In the genomic region with DNA sequence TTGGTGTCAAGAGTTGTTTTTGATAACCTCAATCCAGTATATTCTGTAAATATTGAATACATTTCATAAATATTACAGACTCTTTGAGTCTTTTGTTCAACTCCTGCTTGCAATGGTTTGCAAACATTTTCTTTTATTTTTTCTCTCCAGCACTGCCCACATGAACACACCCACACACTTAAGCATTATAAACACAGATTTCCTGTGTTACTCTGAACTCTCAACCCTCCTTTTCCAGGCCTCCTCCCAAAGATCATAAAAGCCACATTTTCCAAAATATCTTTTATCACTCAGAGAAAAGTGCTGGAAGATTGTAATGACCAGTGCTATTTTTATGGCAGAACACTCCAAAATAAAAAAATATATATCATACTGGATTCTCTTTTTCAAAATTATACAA, we compare ENCODE assay signal across 20 cellular contexts. TPM values are rescaled to one million over a fixed set of nuclear protein-coding genes. Genes with fewer than 3 reads are reported as not detected.
DNase-seq lines count a peak whose midpoint lies in the region; ATAC-seq and TF ChIP-seq lines count a peak whose summit lies in the region.
"Had no signal": no experiment of that assay in that cellular context is flagged by ENCODE, and none has a peak within 500 bp of the region (broad histone marks: within the 10 kb centered on the region; RNA-seq: fewer than 3 reads in every experiment).

No MANE protein-coding gene starts in this region.

- H3K79me2 ChIP-seq in hepatocyte = no peaks in the 10 kb centered on the region

- H2AFZ ChIP-seq in hepatocyte = no peak overlapping the region

- TF ChIP-seq CTCF in right atrium auricular region (IDR thresholded peaks at IDR 0.05) (no peak), hepatocyte (IDR thresholded peaks at IDR 0.05; ENCODE audit: poor library complexity) (no peak), upper lobe of right lung (IDR thresholded peaks at IDR 0.05) (no peak)

- H3K27me3 Mint-ChIP-seq in activated CD8-positive, alpha-beta T cell treated with anti-CD3 and anti-CD28 coated beads, Interleukin-2, amount 10 ng/mL, durations not matched to agents 7 days and 5 days (ENCODE audit: low read depth) = no peaks in the 10 kb centered on the region
- H3K27me3 Mint-ChIP-seq in stimulated activated memory B cell treated with anti-CD40 and anti-IgM and Interleukin-4, amounts not matched to agents 10 μg/mL and 1 μg/mL and 100 μg/mL, for 72 hours = no peaks in the 10 kb centered on the region

- H4K20me1 ChIP-seq in hepatocyte (ENCODE audit: insufficient read depth, poor library complexity, severe bottlenecking) = no peaks in the 10 kb centered on the region

- H3K4me2 ChIP-seq in hepatocyte = peak overlapping the region; percentile 5
- H3K4me2 ChIP-seq: neural progenitor cell had no signal

- peaks cover 68% of the 10 kb centered on the region for H3K36me3 Mint-ChIP-seq in activated CD8-positive, alpha-beta T cell treated with anti-CD3 and anti-CD28 coated beads, Interleukin-2, amount 10 ng/mL, durations not matched to agents 7 days and 5 days (ENCODE audit: low read depth)
- peaks cover 75% of the 10 kb centered on the region for H3K36me3 Mint-ChIP-seq in stimulated activated memory B cell treated with anti-CD40 and anti-IgM and Interleukin-4, amounts not matched to agents 10 μg/mL and 1 μg/mL and 100 μg/mL, for 72 hours
- H3K36me3 Mint-ChIP-seq: neural progenitor cell had no signal

- H3K4me1 Mint-ChIP-seq in activated CD8-positive, alpha-beta T cell treated with anti-CD3 and anti-CD28 coated beads, Interleukin-2, amount 10 ng/mL, durations not matched to agents 7 days and 5 days (ENCODE audit: low read depth) = peaks cover 83% of the 10 kb centered on the region
- H3K4me1 Mint-ChIP-seq in stimulated activated memory B cell treated with anti-CD40 and anti-IgM and Interleukin-4, amounts not matched to agents 10 μg/mL and 1 μg/mL and 100 μg/mL, for 72 hours = peaks cover 81% of the 10 kb centered on the region
- H3K4me1 Mint-ChIP-seq: neural progenitor cell had no signal

- H3K27ac ChIP-seq in right cardiac atrium (ENCODE audit: low read length) (no peak overlapping the region), right atrium auricular region (no peak overlapping the region), hepatocyte (no peak overlapping the region), upper lobe of right lung (no peak overlapping the region)
- H3K27ac ChIP-seq: foreskin keratinocyte, neural progenitor cell, sigmoid colon, SK-N-MC had no signal

- POLR2A ChIA-PET in activated CD8-positive, alpha-beta T cell treated with anti-CD3 and anti-CD28 coated beads, Interleukin-2, amount 10 ng/mL, durations not matched to agents 7 days and 5 days (lab: Charles Lee) = interaction anchor here (2.9 kb wide), 1 partner anchor 13 kb away, joined by 9 read pairs; no protein-coding TSS in a partner anchor

- H3K4me1 ChIP-seq in right cardiac atrium (ENCODE audit: control insufficient read depth, insufficient read depth, low read length) = peaks cover 2% of the 10 kb centered on the region
- peaks cover 0 to 14% of the 10 kb centered on the region in 2 donors for H3K4me1 ChIP-seq in right atrium auricular region
- peaks cover 5% of the 10 kb centered on the region for H3K4me1 ChIP-seq in hepatocyte (ENCODE audit: insufficient read depth)
- H3K4me1 ChIP-seq in upper lobe of right lung = peaks cover 37% of the 10 kb centered on the region
- H3K4me1 ChIP-seq: foreskin keratinocyte had no signal

- H3K9me3 ChIP-seq in right cardiac atrium (ENCODE audit: control insufficient read depth, low read length) = no peaks in the 10 kb centered on the region
- H3K9me3 ChIP-seq in right atrium auricular region = peaks cover 0 to 11% of the 10 kb centered on the region in 2 donors
- no peaks in the 10 kb centered on the region for H3K9me3 ChIP-seq in hepatocyte (ENCODE audit: low read depth)
- H3K9me3 ChIP-seq in upper lobe of right lung = no peaks in the 10 kb centered on the region
- H3K9me3 ChIP-seq: sigmoid colon had no signal

- no peak overlapping the region for H3K4me3 Mint-ChIP-seq in activated CD8-positive, alpha-beta T cell treated with anti-CD3 and anti-CD28 coated beads, Interleukin-2, amount 10 ng/mL, durations not matched to agents 7 days and 5 days
- no peak overlapping the region for H3K4me3 Mint-ChIP-seq in stimulated activated memory B cell treated with anti-CD40 and anti-IgM and Interleukin-4, amounts not matched to agents 10 μg/mL and 1 μg/mL and 100 μg/mL, for 72 hours
- H3K4me3 Mint-ChIP-seq: H9, neural progenitor cell had no signal

- H3K9me3 Mint-ChIP-seq in activated CD8-positive, alpha-beta T cell treated with anti-CD3 and anti-CD28 coated beads, Interleukin-2, amount 10 ng/mL, durations not matched to agents 7 days and 5 days (ENCODE audit: insufficient read depth) = peaks cover 12% of the 10 kb centered on the region
- H3K9me3 Mint-ChIP-seq in stimulated activated memory B cell treated with anti-CD40 and anti-IgM and Interleukin-4, amounts not matched to agents 10 μg/mL and 1 μg/mL and 100 μg/mL, for 72 hours = peaks cover 7% of the 10 kb centered on the region

- H3K27me3 ChIP-seq in right cardiac atrium (ENCODE audit: control insufficient read depth, insufficient read depth) (no peaks in the 10 kb centered on the region), right atrium auricular region (no peaks in the 10 kb centered on the region), hepatocyte (no peaks in the 10 kb centered on the region), upper lobe of right lung (no peaks in the 10 kb centered on the region)
- H3K27me3 ChIP-seq: BLaER1 treated with 17β-estradiol and CSF1 and Interleukin-3, amounts not matched to agents 10 nM and 100 nM; foreskin keratinocyte; neural progenitor cell; sigmoid colon had no signal

- H3K36me3 ChIP-seq in right atrium auricular region (no peaks in the 10 kb centered on the region), hepatocyte (replicated peaks; ENCODE audit: insufficient read depth, low read depth) (no peaks in the 10 kb centered on the region), upper lobe of right lung (no peaks in the 10 kb centered on the region)
- H3K36me3 ChIP-seq: neural progenitor cell, sigmoid colon had no signal

- no peaks in the 10 kb centered on the region for H3K9me2 ChIP-seq in hepatocyte (replicated peaks; ENCODE audit: insufficient read depth)

- intact Hi-C loops in right cardiac atrium (cut with DNase I) (loop anchor here in 1 of 4 donors (10.0 kb wide), 1 partner anchor 170 kb away; no protein-coding TSS in a partner anchor), upper lobe of right lung (cut with DNase I) (no loop called here)

- no peak overlapping the region for H3K4me3 ChIP-seq in right cardiac atrium (ENCODE audit: low read length)
- H3K4me3 ChIP-seq in right atrium auricular region = no peak overlapping the region
- H3K4me3 ChIP-seq in hepatocyte = no peak overlapping the region
- no peak overlapping the region for H3K4me3 ChIP-seq in upper lobe of right lung
- H3K4me3 ChIP-seq: BLaER1 treated with 17β-estradiol and CSF1 and Interleukin-3, amounts not matched to agents 10 nM and 100 nM; neural progenitor cell; sigmoid colon; SK-N-MC had no signal

- DNase-seq in right cardiac atrium (no peak), right atrium auricular region (ENCODE audit: low spot score) (no peak), hepatocyte (ENCODE audit: low spot score) (no peak), upper lobe of right lung (no peak), hepatic stellate cell (ENCODE audit: low spot score) (no peak), globus pallidus (ENCODE audit: low spot score) (no peak)
- DNase-seq in activated CD8-positive, alpha-beta T cell treated with anti-CD3 and anti-CD28 coated beads, Interleukin-2, amount 10 ng/mL, durations not matched to agents 7 days and 5 days = no peak
- DNase-seq: activated CD4-positive, CD25-positive, alpha-beta regulatory T cell; cortex of kidney; foreskin keratinocyte; GDM1; H9; islet precursor cell; NCI-H2171; sigmoid colon; substantia nigra had no signal

- peak overlapping the region; percentile 63 for H3K27ac Mint-ChIP-seq in activated CD8-positive, alpha-beta T cell treated with anti-CD3 and anti-CD28 coated beads, Interleukin-2, amount 10 ng/mL, durations not matched to agents 7 days and 5 days
- peak overlapping the region; percentile 41 for H3K27ac Mint-ChIP-seq in stimulated activated memory B cell treated with anti-CD40 and anti-IgM and Interleukin-4, amounts not matched to agents 10 μg/mL and 1 μg/mL and 100 μg/mL, for 72 hours
- H3K27ac Mint-ChIP-seq: H9, neural progenitor cell had no signal

- CTCF ChIA-PET in activated CD8-positive, alpha-beta T cell treated with anti-CD3 and anti-CD28 coated beads, Interleukin-2, amount 10 ng/mL, durations not matched to agents 7 days and 5 days (lab: Charles Lee) = interaction anchor here (1.0 to 12.9 kb wide), 2 partner anchors 14 to 170 kb away, joined by 5 to 448 read pairs; no protein-coding TSS in a partner anchor

- peak; percentile 60 to 86 for ATAC-seq in right cardiac atrium
- ATAC-seq in activated CD8-positive, alpha-beta T cell treated with anti-CD3 and anti-CD28 coated beads, Interleukin-2, amount 10 ng/mL, durations not matched to agents 7 days and 5 days = no peak
- ATAC-seq in stimulated activated memory B cell treated with anti-CD40 and anti-IgM and Interleukin-4, amounts not matched to agents 10 μg/mL and 1 μg/mL and 100 μg/mL, for 72 hours = no peak
- no peak for ATAC-seq in upper lobe of right lung
- ATAC-seq: foreskin keratinocyte had no signal

RNA-seq across cellular contexts. Expression of gene ARHGAP25, which starts 20.5 kb away (rescaled TPM):
- total RNA-seq in right cardiac atrium = 1 to 10 TPM; 7.8 to 9.7 (median 9.1) TPM
- polyA plus RNA-seq in right cardiac atrium = 5.9 TPM
- total RNA-seq in right atrium auricular region = 10 to 100 TPM in 1 of 2 donors, 1 to 10 TPM in 1; 4.2 to 12.8 TPM
- 10 to 100 TPM; 68.2 to 68.7 TPM for total RNA-seq in activated CD8-positive, alpha-beta T cell treated with anti-CD3 and anti-CD28 coated beads, Interleukin-2, amount 10 ng/mL, durations not matched to agents 7 days and 5 days
- total RNA-seq in hepatocyte = 0.47 TPM in 1 of 2 replicates, not detected in the other
- 0.12 and 0.21 TPM in 2 replicates for polyA plus RNA-seq in hepatocyte
- total RNA-seq in upper lobe of right lung = 31.8 TPM

Comparison
In these comparisons a context has a peak if more than half of its experiments do, and no peak if none do; other contexts are left out.
1. ATAC-seq: peak in right cardiac atrium (2 of 2); none in activated CD8-positive, alpha-beta T cell treated with anti-CD3 and anti-CD28 coated beads, Interleukin-2, amount 10 ng/mL, durations not matched to agents 7 days and 5 days (single experiment), stimulated activated memory B cell treated with anti-CD40 and anti-IgM and Interleukin-4, amounts not matched to agents 10 μg/mL and 1 μg/mL and 100 μg/mL, for 72 hours (single experiment) and upper lobe of right lung (single experiment).